In genomic region chr19:15436012-15436825, GRCh38 we compare ENCODE assay signal across 16 cellular contexts. TPM values are rescaled to one million over a fixed set of nuclear protein-coding genes. Genes with fewer than 3 reads are reported as not detected.
"Had no signal": no experiment of that assay in that cellular context is flagged by ENCODE, and none has a peak within 500 bp of the region (broad histone marks: within the 10 kb centered on the region; RNA-seq: fewer than 3 reads in every experiment).

No MANE protein-coding gene starts in this region.

- DNase-seq: activated naive CD4-positive, alpha-beta T cell treated with anti-CD3 and anti-CD28 coated beads, Interleukin-2, amount 50 U/mL, for 16 hours; cortex of kidney; effector CD8-positive, alpha-beta T cell; left ventricle myocardium inferior; SJCRH30; small intestine; trophoblast cell; WERI-Rb-1 had no signal

- H3K27me3 Mint-ChIP-seq: activated T-helper 17 cell treated with anti-CD3 and anti-CD28 coated beads, Interleukin-2, amount 50 U/mL, for 72 hours; central memory CD8-positive, alpha-beta T cell had no signal

- H3K4me3 ChIP-seq: left ventricle myocardium inferior, right atrium auricular region, SJCRH30 had no signal

- H3K36me3 Mint-ChIP-seq: brain had no signal

- H3K27ac ChIP-seq: left ventricle myocardium inferior, right atrium auricular region, SJCRH30, WERI-Rb-1 had no signal

- H3K9me3 ChIP-seq: left ventricle myocardium inferior, right atrium auricular region, SJCRH30 had no signal

- H3K9me3 Mint-ChIP-seq: activated T-helper 17 cell treated with anti-CD3 and anti-CD28 coated beads, Interleukin-2, amount 50 U/mL, for 72 hours; central memory CD8-positive, alpha-beta T cell had no signal

- ATAC-seq: activated T-helper 17 cell treated with anti-CD3 and anti-CD28 coated beads, Interleukin-2, amount 50 U/mL, for 72 hours had no signal

- H3K4me3 Mint-ChIP-seq: activated T-helper 17 cell treated with anti-CD3 and anti-CD28 coated beads, Interleukin-2, amount 50 U/mL, for 72 hours; brain; central memory CD8-positive, alpha-beta T cell had no signal

- H3K27ac Mint-ChIP-seq: activated T-helper 17 cell treated with anti-CD3 and anti-CD28 coated beads, Interleukin-2, amount 50 U/mL, for 72 hours; brain had no signal

- H3K27me3 ChIP-seq: right atrium auricular region had no signal

- H3K36me3 ChIP-seq: SJCRH30 had no signal

RNA-seq across cellular contexts. Expression of gene PGLYRP2, which starts 43.1 kb away (rescaled TPM):
- total RNA-seq: kidney, left ventricle myocardium inferior, mesenteric fat pad, posterior vena cava, right atrium auricular region, SJCRH30, subcutaneous adipose tissue had no signal
